Comparison of ENCODE assay signal across 2 cellular contexts in genomic region chr2:202818321-202818720, GRCh38.
TF ChIP-seq lines count a peak whose summit lies in the region.

No MANE protein-coding gene starts in this region.

TF ChIP-seq in IMR-90, 13 proteins besides CTCF, POLR2A, EP300 and RAD21 (continued from another document):
- TF ChIP-seq USF2 (IDR thresholded peaks at IDR 0.05; ENCODE audit: low read depth, low read length) (no peak), MXI1 (IDR thresholded peaks at IDR 0.05; ENCODE audit: borderline replicate concordance, low read depth, low read length) (no peak), MAFK (IDR thresholded peaks at IDR 0.05; ENCODE audit: low read depth, low read length) (no peak), CEBPB (IDR thresholded peaks at IDR 0.05; ENCODE audit: low read depth, low read length) (no peak), RCOR1 (IDR thresholded peaks at IDR 0.05; ENCODE audit: insufficient replicate concordance, low read length) (no peak), CHD1 (IDR thresholded peaks at IDR 0.05; ENCODE audit: low read depth, low read length) (no peak), MAZ (IDR thresholded peaks at IDR 0.05; ENCODE audit: borderline replicate concordance, low read depth, low read length) (no peak), RFX5 (IDR thresholded peaks at IDR 0.05; ENCODE audit: low read depth, low read length) (no peak), SMC3 (IDR thresholded peaks at IDR 0.05; ENCODE audit: low read depth, low read length) (no peak)
- TF ChIP-seq, protein P1, sequence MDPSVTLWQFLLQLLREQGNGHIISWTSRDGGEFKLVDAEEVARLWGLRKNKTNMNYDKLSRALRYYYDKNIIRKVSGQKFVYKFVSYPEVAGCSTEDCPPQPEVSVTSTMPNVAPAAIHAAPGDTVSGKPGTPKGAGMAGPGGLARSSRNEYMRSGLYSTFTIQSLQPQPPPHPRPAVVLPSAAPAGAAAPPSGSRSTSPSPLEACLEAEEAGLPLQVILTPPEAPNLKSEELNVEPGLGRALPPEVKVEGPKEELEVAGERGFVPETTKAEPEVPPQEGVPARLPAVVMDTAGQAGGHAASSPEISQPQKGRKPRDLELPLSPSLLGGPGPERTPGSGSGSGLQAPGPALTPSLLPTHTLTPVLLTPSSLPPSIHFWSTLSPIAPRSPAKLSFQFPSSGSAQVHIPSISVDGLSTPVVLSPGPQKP (IDR thresholded peaks at IDR 0.05; ENCODE audit: borderline replicate concordance, low read depth, low read length): no peak
TF ChIP-seq in IMR-90: peak in this region for 0.

TF ChIP-seq in K562, 482 proteins besides CTCF, POLR2A, EP300 and RAD21 (continued from another document):
- TF ChIP-seq, protein P2, sequence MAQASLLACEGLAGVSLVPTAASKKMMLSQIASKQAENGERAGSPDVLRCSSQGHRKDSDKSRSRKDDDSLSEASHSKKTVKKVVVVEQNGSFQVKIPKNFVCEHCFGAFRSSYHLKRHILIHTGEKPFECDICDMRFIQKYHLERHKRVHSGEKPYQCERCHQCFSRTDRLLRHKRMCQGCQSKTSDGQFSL (CRISPR knock-in tag; IDR thresholded peaks at IDR 0.05): no peak
- TF ChIP-seq, protein P2 (tag; IDR thresholded peaks at IDR 0.05): no peak
- TF ChIP-seq PHB2 (IDR thresholded peaks at IDR 0.05; ENCODE audit: low read depth): no peak
- peak; percentile 29; the same call in 1 of the 2 replicates for TF ChIP-seq TEAD4 (IDR thresholded peaks at IDR 0.05; ENCODE audit: low read length)
- TF ChIP-seq TEAD4 (CRISPR knock-in tag; IDR thresholded peaks at IDR 0.05; ENCODE audit: borderline replicate concordance): no peak
- no peak for TF ChIP-seq FIP1L1 (IDR thresholded peaks at IDR 0.05; ENCODE audit: low read depth, low read length, poor library complexity, severe bottlenecking)
- TF ChIP-seq, protein P3, sequence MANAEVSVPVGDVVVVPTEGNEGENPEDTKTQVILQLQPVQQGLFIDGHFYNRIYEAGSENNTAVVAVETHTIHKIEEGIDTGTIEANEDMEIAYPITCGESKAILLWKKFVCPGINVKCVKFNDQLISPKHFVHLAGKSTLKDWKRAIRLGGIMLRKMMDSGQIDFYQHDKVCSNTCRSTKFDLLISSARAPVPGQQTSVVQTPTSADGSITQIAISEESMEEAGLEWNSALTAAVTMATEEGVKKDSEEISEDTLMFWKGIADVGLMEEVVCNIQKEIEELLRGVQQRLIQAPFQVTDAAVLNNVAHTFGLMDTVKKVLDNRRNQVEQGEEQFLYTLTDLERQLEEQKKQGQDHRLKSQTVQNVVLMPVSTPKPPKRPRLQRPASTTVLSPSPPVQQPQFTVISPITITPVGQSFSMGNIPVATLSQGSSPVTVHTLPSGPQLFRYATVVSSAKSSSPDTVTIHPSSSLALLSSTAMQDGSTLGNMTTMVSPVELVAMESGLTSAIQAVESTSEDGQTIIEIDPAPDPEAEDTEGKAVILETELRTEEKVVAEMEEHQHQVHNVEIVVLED (CRISPR knock-in tag; IDR thresholded peaks at IDR 0.05): no peak
- TF ChIP-seq TCF7 (IDR thresholded peaks at IDR 0.05; ENCODE audit: borderline replicate concordance): peak; percentile 91
- TF ChIP-seq ILK (tag; IDR thresholded peaks at IDR 0.05; ENCODE audit: borderline replicate concordance, low read depth): no peak
- no peak for TF ChIP-seq XRCC3 (IDR thresholded peaks at IDR 0.05)
- TF ChIP-seq RFX5 (IDR thresholded peaks at IDR 0.05; ENCODE audit: low read depth, low read length): no peak
- TF ChIP-seq RUNX1 (IDR thresholded peaks at IDR 0.05; ENCODE audit: low read depth): no peak
- TF ChIP-seq CBFA2T2 (conservative IDR thresholded peaks at IDR 0.05): 0 out of 2 replicates have a peak, but pooled peaks have one; percentile 27
- no peak for TF ChIP-seq ATF1 (CRISPR knock-in tag; IDR thresholded peaks at IDR 0.05)
- no peak for TF ChIP-seq ATF1 (tag; IDR thresholded peaks at IDR 0.05)
- TF ChIP-seq L3MBTL2 (IDR thresholded peaks at IDR 0.05): no peak
- TF ChIP-seq C11orf30 (IDR thresholded peaks at IDR 0.05; ENCODE audit: low read depth): no peak
- TF ChIP-seq RB1 (IDR thresholded peaks at IDR 0.05; ENCODE audit: low read depth): no peak
- no peak for TF ChIP-seq HMBOX1 (IDR thresholded peaks at IDR 0.05)
- peak; percentile 66 for TF ChIP-seq TCF3 (CRISPR knock-in tag; IDR thresholded peaks at IDR 0.05)
- TF ChIP-seq, protein P4, sequence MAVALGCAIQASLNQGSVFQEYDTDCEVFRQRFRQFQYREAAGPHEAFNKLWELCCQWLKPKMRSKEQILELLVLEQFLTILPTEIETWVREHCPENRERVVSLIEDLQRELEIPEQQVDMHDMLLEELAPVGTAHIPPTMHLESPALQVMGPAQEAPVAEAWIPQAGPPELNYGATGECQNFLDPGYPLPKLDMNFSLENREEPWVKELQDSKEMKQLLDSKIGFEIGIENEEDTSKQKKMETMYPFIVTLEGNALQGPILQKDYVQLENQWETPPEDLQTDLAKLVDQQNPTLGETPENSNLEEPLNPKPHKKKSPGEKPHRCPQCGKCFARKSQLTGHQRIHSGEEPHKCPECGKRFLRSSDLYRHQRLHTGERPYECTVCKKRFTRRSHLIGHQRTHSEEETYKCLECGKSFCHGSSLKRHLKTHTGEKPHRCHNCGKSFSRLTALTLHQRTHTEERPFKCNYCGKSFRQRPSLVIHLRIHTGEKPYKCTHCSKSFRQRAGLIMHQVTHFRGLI (CRISPR knock-in tag; IDR thresholded peaks at IDR 0.05): no peak
- TF ChIP-seq CBFA2T3 (IDR thresholded peaks at IDR 0.05): peak; percentile 70
- no peak for TF ChIP-seq ZNF512 (tag; IDR thresholded peaks at IDR 0.05)
- TF ChIP-seq ZNF324 (CRISPR knock-in tag; IDR thresholded peaks at IDR 0.05): no peak
- TF ChIP-seq TRIM28 (IDR thresholded peaks at IDR 0.05): no peak
- no peak for TF ChIP-seq BRD4 (IDR thresholded peaks at IDR 0.05)
- no peak for TF ChIP-seq PREB (CRISPR knock-in tag; IDR thresholded peaks at IDR 0.05)
- no peak for TF ChIP-seq ZMIZ1 (IDR thresholded peaks at IDR 0.05; ENCODE audit: low read depth in 2 of 2, low read length in 2 of 2)
- no peak for TF ChIP-seq SRSF7 (optimal IDR thresholded peaks at IDR 0.05; ENCODE audit: low read depth, low read length)
- peak; percentile 53 for TF ChIP-seq ARID1B (IDR thresholded peaks at IDR 0.05)
- TF ChIP-seq RBM22 (IDR thresholded peaks at IDR 0.05; ENCODE audit: low read depth, low read length, poor library complexity, severe bottlenecking): no peak
- no peak for TF ChIP-seq ZNF785 (CRISPR knock-in tag; IDR thresholded peaks at IDR 0.05)
- TF ChIP-seq MXI1 (IDR thresholded peaks at IDR 0.05; ENCODE audit: low read depth, low read length): no peak
- no peak for TF ChIP-seq SMARCA5 (IDR thresholded peaks at IDR 0.05)
- no peak for TF ChIP-seq ZBTB8A (IDR thresholded peaks at IDR 0.05; ENCODE audit: partially characterized antibody)
- no peak for TF ChIP-seq ZNF668 (CRISPR knock-in tag; IDR thresholded peaks at IDR 0.05)
- 0 out of 4 replicates have a peak, but pooled peaks of 1 of the 2 experiments have one; percentile 25 for TF ChIP-seq TRIM24 (IDR thresholded peaks at IDR 0.05)
- TF ChIP-seq SREBF1 (IDR thresholded peaks at IDR 0.05; ENCODE audit: borderline replicate concordance, low read depth, low read length): no peak
- no peak for TF ChIP-seq JUNB (CRISPR knock-in tag; conservative IDR thresholded peaks at IDR 0.05)
- peak; percentile 89 for TF ChIP-seq LEF1 (IDR thresholded peaks at IDR 0.05)
- TF ChIP-seq DPF2 (IDR thresholded peaks at IDR 0.05): peak; percentile 20; the same call in 1 of the 2 replicates
- TF ChIP-seq TAL1 (IDR thresholded peaks at IDR 0.05): peak; percentile 62; the same call in 1 of the 2 replicates
- no peak for TF ChIP-seq CHD4 (IDR thresholded peaks at IDR 0.05; ENCODE audit: insufficient read depth, insufficient replicate concordance, low read depth, low read length, poor library complexity, severe bottlenecking)
- peak; percentile 48; the same call in 1 of the 2 replicates for TF ChIP-seq CC2D1A (IDR thresholded peaks at IDR 0.05)
